20 cellular contexts compared by ENCODE assay signal in genomic region chr10:31657471-31657844, GRCh38.
DNase-seq lines count a peak whose midpoint lies in the region; ATAC-seq and TF ChIP-seq lines count a peak whose summit lies in the region.
"Had no signal": no experiment of that assay in that cellular context is flagged by ENCODE, and none has a peak within 500 bp of the region (broad histone marks: within the 10 kb centered on the region; RNA-seq: fewer than 3 reads in every experiment).

No MANE protein-coding gene starts in this region.

- H3K9me3 ChIP-seq in heart left ventricle = peaks cover 0 to 11% (median 0%) of the 10 kb centered on the region in 12 donors
- H3K9me3 ChIP-seq: MG63, prostate gland had no signal

- intact Hi-C loops in heart left ventricle (cut with DNase I) = loop anchor here in 3 of 10 donors (2.0 to 5.0 kb wide), 3 partner anchors 35 to 149 kb away; no protein-coding TSS in a partner anchor

- no peak for TF ChIP-seq POLR2A in heart left ventricle (IDR thresholded peaks at IDR 0.05)

- no peak for DNase-seq in chondrocyte (ENCODE audit: low spot score)
- DNase-seq in heart left ventricle = no peak
- no peak for DNase-seq in osteocyte (ENCODE audit: extremely low spot score, unreplicated experiment)
- DNase-seq in mesothelial cell of epicardium (ENCODE audit: low spot score in 2 of 2, unreplicated experiment in 2 of 2) = no peak
- no peak for DNase-seq in GF-D8 (lab: John Stamatoyannopoulos, UW)
- DNase-seq: activated naive CD4-positive, alpha-beta T cell treated with anti-CD3 and anti-CD28 coated beads, Interleukin-2, amount 50 U/mL, for 16 hours; activated T-cell treated with anti-CD3 and anti-CD28 coated beads, Interleukin-2, amount 50 U/mL, for 72 hours; CD4-positive, alpha-beta T cell; cortex of kidney; DMS153; foreskin fibroblast; MG63; NCI-H1436; NCI-H2171; NCI-H748 treated with DMSO at 0.1 percent for 48 hours; SHP77 treated with DMSO at 0.1 percent for 48 hours had no signal

- H3K4me3 Mint-ChIP-seq in chondrocyte (ENCODE audit: unreplicated experiment) (no peak overlapping the region), osteocyte (ENCODE audit: unreplicated experiment) (no peak overlapping the region), mesothelial cell of epicardium (no peak overlapping the region)
- H3K4me3 Mint-ChIP-seq: activated T-cell treated with anti-CD3 and anti-CD28 coated beads, Interleukin-2, amount 50 U/mL, for 72 hours; CD4-positive, alpha-beta T cell; neural crest cell had no signal

- H3K27ac Mint-ChIP-seq in chondrocyte (ENCODE audit: unreplicated experiment) (peak overlapping the region; percentile 96), osteocyte (ENCODE audit: unreplicated experiment) (peak overlapping the region; percentile 86), mesothelial cell of epicardium (no peak overlapping the region)
- H3K27ac Mint-ChIP-seq: activated T-cell treated with anti-CD3 and anti-CD28 coated beads, Interleukin-2, amount 50 U/mL, for 72 hours; CD4-positive, alpha-beta T cell had no signal

- H3K36me3 Mint-ChIP-seq in chondrocyte (ENCODE audit: low read depth) (no peaks in the 10 kb centered on the region), osteocyte (ENCODE audit: unreplicated experiment) (no peaks in the 10 kb centered on the region), mesothelial cell of epicardium (no peaks in the 10 kb centered on the region)

- H3K4me1 ChIP-seq in heart left ventricle (peaks cover 0 to 15% (median 0%) of the 10 kb centered on the region in 12 donors), urinary bladder (ENCODE audit: insufficient read depth) (no peaks in the 10 kb centered on the region)
- H3K4me1 ChIP-seq: prostate gland had no signal

- H3K36me3 ChIP-seq in heart left ventricle = no peaks in the 10 kb centered on the region
- H3K36me3 ChIP-seq in urinary bladder (ENCODE audit: insufficient read depth) = no peaks in the 10 kb centered on the region
- H3K36me3 ChIP-seq: MG63, prostate gland had no signal

- ATAC-seq in heart left ventricle = peak; percentile 27 to 78 (median 69)
- no peak for ATAC-seq in HG03457 (IDR thresholded peaks at IDR 0.05; ENCODE audit: unreplicated experiment)
- ATAC-seq: activated T-cell treated with anti-CD3 and anti-CD28 coated beads, Interleukin-2, amount 50 U/mL, for 72 hours had no signal

- 64 to 82% (median 79%) methylated on average over 2 of the region's 2 CpGs for WGBS in heart left ventricle, 4 donors
- 29% methylated on average over 2 of the region's 2 CpGs for WGBS in urinary bladder

- H3K27me3 Mint-ChIP-seq in chondrocyte (ENCODE audit: low read depth) (no peaks in the 10 kb centered on the region), osteocyte (ENCODE audit: unreplicated experiment) (no peaks in the 10 kb centered on the region), mesothelial cell of epicardium (ENCODE audit: low read depth) (no peaks in the 10 kb centered on the region)

- no peak for TF ChIP-seq CTCF in chondrocyte (IDR thresholded peaks at IDR 0.05)
- no peak for TF ChIP-seq CTCF in heart left ventricle (IDR thresholded peaks at IDR 0.05)
- TF ChIP-seq CTCF in osteocyte (IDR thresholded peaks at IDR 0.05) = no peak
- TF ChIP-seq CTCF in mesothelial cell of epicardium (IDR thresholded peaks at IDR 0.05; ENCODE audit: unreplicated experiment) = no peak

- H3K27me3 ChIP-seq in heart left ventricle = no peaks in the 10 kb centered on the region
- H3K27me3 ChIP-seq: MG63 had no signal

- H3K27ac ChIP-seq in heart left ventricle (peak overlapping the region in 10 of 12 donors; percentile 14 to 83 (median 66)), urinary bladder (ENCODE audit: low read depth) (peak overlapping the region; percentile 59)
- H3K27ac ChIP-seq: prostate gland had no signal

- H3K4me1 Mint-ChIP-seq in chondrocyte (ENCODE audit: low read depth) (no peaks in the 10 kb centered on the region), osteocyte (ENCODE audit: unreplicated experiment) (no peaks in the 10 kb centered on the region), mesothelial cell of epicardium (no peaks in the 10 kb centered on the region)
- H3K4me1 Mint-ChIP-seq: neural crest cell had no signal

- H3K9me3 Mint-ChIP-seq in chondrocyte (ENCODE audit: low read depth) (peaks cover 8% of the 10 kb centered on the region), osteocyte (ENCODE audit: unreplicated experiment) (peaks cover 8% of the 10 kb centered on the region), mesothelial cell of epicardium (peaks cover 11% of the 10 kb centered on the region)
- H3K9me3 Mint-ChIP-seq: activated T-cell treated with anti-CD3 and anti-CD28 coated beads, Interleukin-2, amount 50 U/mL, for 72 hours; CD4-positive, alpha-beta T cell; neural crest cell had no signal

- H3K4me3 ChIP-seq in heart left ventricle = no peak overlapping the region
- H3K4me3 ChIP-seq in urinary bladder (ENCODE audit: low read depth, low read length) = no peak overlapping the region
- H3K4me3 ChIP-seq: MG63, prostate gland had no signal
